Comparison of ENCODE assay signal across 8 cellular contexts in genomic region chr5:116573279-116573616, GRCh38. TPM values are rescaled to one million over a fixed set of nuclear protein-coding genes. Genes with fewer than 3 reads are reported as not detected.
DNase-seq lines count a peak whose midpoint lies in the region; ATAC-seq and TF ChIP-seq lines count a peak whose summit lies in the region.

No MANE protein-coding gene starts in this region.

- peak overlapping the region; percentile 99 for H3K27ac Mint-ChIP-seq in glutamatergic neuron (ENCODE audit: unreplicated experiment)

- H3K4me3 Mint-ChIP-seq in glutamatergic neuron (ENCODE audit: unreplicated experiment) = peak overlapping the region; percentile 99

- intact Hi-C loops in posterior cingulate gyrus (cut with DNase I) = loop anchor here (5.0 to 10.0 kb wide), 4 partner anchors 82 to 592 kb away; no protein-coding TSS in a partner anchor

- no peaks in the 10 kb centered on the region for H3K36me3 Mint-ChIP-seq in glutamatergic neuron (ENCODE audit: unreplicated experiment)

- no peak for ATAC-seq in GM18511 (IDR thresholded peaks at IDR 0.05; ENCODE audit: unreplicated experiment)
- ATAC-seq in HG03159 (IDR thresholded peaks at IDR 0.05; ENCODE audit: unreplicated experiment) = no peak
- ATAC-seq in GM18519 (IDR thresholded peaks at IDR 0.05; ENCODE audit: low FRiP score, unreplicated experiment) = no peak

- H3K9me3 Mint-ChIP-seq in glutamatergic neuron (ENCODE audit: unreplicated experiment) = peaks cover 33% of the 10 kb centered on the region

- peak; percentile 72 for DNase-seq in NCI-H82 (lab: John Stamatoyannopoulos, UW)
- DNase-seq in NCI-H82 treated with DMSO at 0.1 percent for 48 hours (lab: John Stamatoyannopoulos, UW; ENCODE audit: unreplicated experiment) = no peak
- DNase-seq in glutamatergic neuron = peak; percentile 54
- peak in 8 of 10 donors; percentile 28 to 88 (median 50) for DNase-seq in posterior cingulate gyrus

- H3K27ac ChIP-seq in VCaP = peak overlapping the region; percentile 96

- H3K4me1 Mint-ChIP-seq in glutamatergic neuron (ENCODE audit: low read depth, unreplicated experiment) = peaks cover 18% of the 10 kb centered on the region

- H3K27me3 Mint-ChIP-seq in glutamatergic neuron (ENCODE audit: unreplicated experiment) = peaks cover 28% of the 10 kb centered on the region

- TF ChIP-seq CTCF in VCaP (conservative IDR thresholded peaks at IDR 0.05) = no peak
- TF ChIP-seq CTCF in glutamatergic neuron (IDR thresholded peaks at IDR 0.05; ENCODE audit: partially characterized antibody, unreplicated experiment) = no peak

RNA-seq across cellular contexts. Expression of gene SEMA6A, which starts 1.4 kb away (rescaled TPM):
- total RNA-seq in glutamatergic neuron (ENCODE audit: unreplicated experiment) = 424 TPM
